ENCODE assay signal across 1 cellular context in the genomic region with DNA sequence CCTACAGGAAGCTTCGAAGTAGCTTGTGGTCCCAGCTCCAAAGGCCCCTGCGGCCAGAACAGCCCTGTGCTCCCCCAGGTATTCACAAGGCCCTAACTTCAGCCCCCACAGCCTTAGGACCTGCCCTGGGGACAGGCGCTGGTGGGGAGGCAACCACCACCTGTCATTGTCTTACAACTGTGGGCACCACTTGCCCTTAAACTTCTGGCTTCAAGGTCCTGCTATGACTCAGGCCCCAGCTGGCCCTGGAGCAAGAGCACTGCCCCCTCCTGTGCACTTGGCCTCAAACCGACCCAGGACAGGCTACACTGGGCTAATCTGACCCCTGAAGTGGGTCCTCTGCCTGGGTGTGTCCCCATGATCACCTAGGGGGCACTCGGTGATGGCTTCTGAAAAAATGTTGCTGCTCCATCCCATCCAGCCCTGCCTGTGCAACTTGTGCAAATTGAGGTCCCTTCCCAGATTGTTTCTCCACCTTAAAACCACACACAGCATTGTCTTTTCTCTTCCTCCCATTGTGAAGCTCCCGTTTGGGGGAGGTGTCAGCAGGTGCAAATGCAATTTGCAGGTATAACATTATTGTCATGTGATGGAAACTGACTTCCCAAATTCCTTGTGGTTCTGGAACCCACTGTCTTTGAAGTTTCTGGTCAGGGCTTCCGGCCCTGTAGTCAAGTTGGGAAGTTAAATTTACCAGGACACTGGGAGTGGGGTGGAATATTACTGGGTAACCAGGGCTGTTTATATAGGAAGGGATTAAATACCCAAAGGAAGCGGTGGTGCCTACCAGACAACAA.
A peak's percentile ranks its signal among the peaks of the same experiment; 100 is the strongest.
TF ChIP-seq lines count a peak whose summit lies in the region.

No MANE protein-coding gene starts in this region.

TF ChIP-seq in GM12878, 131 proteins besides CTCF, POLR2A, EP300 and RAD21 (continued from another document):
- TF ChIP-seq ZNF24 (IDR thresholded peaks at IDR 0.05) (no peak), POLR2AphosphoS2 (IDR thresholded peaks at IDR 0.05; ENCODE audit: low read depth, low read length) (0 out of 2 replicates have a peak, but pooled peaks have one; percentile 5), TCF3 (IDR thresholded peaks at IDR 0.05; ENCODE audit: borderline replicate concordance, insufficient read depth, low read depth, low read length) (peak; percentile 80; the same call in 1 of the 2 replicates), NFYA (IDR thresholded peaks at IDR 0.05; ENCODE audit: borderline replicate concordance, low read depth, low read length) (no peak), NR2F1 (conservative IDR thresholded peaks at IDR 0.05) (peak; percentile 60; the same call in 1 of the 2 replicates), ZNF384 (IDR thresholded peaks at IDR 0.05; ENCODE audit: borderline replicate concordance, low read depth, low read length) (no peak), RUNX3 (IDR thresholded peaks at IDR 0.05; ENCODE audit: low read length) (no peak), SREBF1 (IDR thresholded peaks at IDR 0.05; ENCODE audit: low read length) (no peak), NR2C2 (IDR thresholded peaks at IDR 0.05; ENCODE audit: borderline replicate concordance, control insufficient read depth, insufficient read length, low read depth) (no peak), ZNF217 (IDR thresholded peaks at IDR 0.05) (no peak), FOXK2 (IDR thresholded peaks at IDR 0.05) (no peak), NFIC (IDR thresholded peaks at IDR 0.05; ENCODE audit: low read depth, low read length) (no peak), PML (IDR thresholded peaks at IDR 0.05; ENCODE audit: low read length) (no peak), SRF (IDR thresholded peaks at IDR 0.05; ENCODE audit: low read depth in 2 of 2, low read length in 2 of 2) (no peak), TBL1XR1 (IDR thresholded peaks at IDR 0.05; ENCODE audit: low read depth, low read length) (no peak), NBN (IDR thresholded peaks at IDR 0.05) (0 out of 2 replicates have a peak, but pooled peaks have one; percentile 47), BRCA1 (IDR thresholded peaks at IDR 0.05; ENCODE audit: low read depth, low read length) (no peak), ZBED1 (IDR thresholded peaks at IDR 0.05; ENCODE audit: borderline replicate concordance) (no peak), RB1 (IDR thresholded peaks at IDR 0.05; ENCODE audit: borderline replicate concordance) (no peak), ZSCAN29 (IDR thresholded peaks at IDR 0.05) (no peak), TCF12 (IDR thresholded peaks at IDR 0.05; ENCODE audit: low read depth, low read length) (peak; percentile 91), FOXM1 (IDR thresholded peaks at IDR 0.05; ENCODE audit: low read depth, low read length) (no peak), CHD4 (IDR thresholded peaks at IDR 0.05) (no peak), NR2C1 (IDR thresholded peaks at IDR 0.05) (no peak), GATAD2B (conservative IDR thresholded peaks at IDR 0.05; ENCODE audit: low read depth) (0 out of 2 replicates have a peak, but pooled peaks have one; percentile 35), ZNF622 (IDR thresholded peaks at IDR 0.05) (no peak), ZZZ3 (IDR thresholded peaks at IDR 0.05; ENCODE audit: control insufficient read depth, insufficient read length, low read depth) (no peak), STAT3 (IDR thresholded peaks at IDR 0.05; ENCODE audit: low read depth, low read length) (no peak), ZNF274 (IDR thresholded peaks at IDR 0.05; ENCODE audit: insufficient read depth, insufficient read length) (no peak), ESRRA (IDR thresholded peaks at IDR 0.05; ENCODE audit: low read length) (no peak), KDM1A (IDR thresholded peaks at IDR 0.05; ENCODE audit: borderline replicate concordance) (no peak), MYB (IDR thresholded peaks at IDR 0.05; ENCODE audit: borderline replicate concordance, low read depth, low read length) (no peak), BACH1 (IDR thresholded peaks at IDR 0.05; ENCODE audit: borderline replicate concordance) (no peak), TARDBP (IDR thresholded peaks at IDR 0.05; ENCODE audit: borderline replicate concordance) (no peak)
- TF ChIP-seq, protein P1, sequence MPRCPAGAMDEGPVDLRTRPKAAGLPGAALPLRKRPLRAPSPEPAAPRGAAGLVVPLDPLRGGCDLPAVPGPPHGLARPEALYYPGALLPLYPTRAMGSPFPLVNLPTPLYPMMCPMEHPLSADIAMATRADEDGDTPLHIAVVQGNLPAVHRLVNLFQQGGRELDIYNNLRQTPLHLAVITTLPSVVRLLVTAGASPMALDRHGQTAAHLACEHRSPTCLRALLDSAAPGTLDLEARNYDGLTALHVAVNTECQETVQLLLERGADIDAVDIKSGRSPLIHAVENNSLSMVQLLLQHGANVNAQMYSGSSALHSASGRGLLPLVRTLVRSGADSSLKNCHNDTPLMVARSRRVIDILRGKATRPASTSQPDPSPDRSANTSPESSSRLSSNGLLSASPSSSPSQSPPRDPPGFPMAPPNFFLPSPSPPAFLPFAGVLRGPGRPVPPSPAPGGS (IDR thresholded peaks at IDR 0.05; ENCODE audit: borderline replicate concordance, insufficient read depth, low read depth, low read length, poor library complexity, severe bottlenecking), result no peak
- TF ChIP-seq, protein P2, sequence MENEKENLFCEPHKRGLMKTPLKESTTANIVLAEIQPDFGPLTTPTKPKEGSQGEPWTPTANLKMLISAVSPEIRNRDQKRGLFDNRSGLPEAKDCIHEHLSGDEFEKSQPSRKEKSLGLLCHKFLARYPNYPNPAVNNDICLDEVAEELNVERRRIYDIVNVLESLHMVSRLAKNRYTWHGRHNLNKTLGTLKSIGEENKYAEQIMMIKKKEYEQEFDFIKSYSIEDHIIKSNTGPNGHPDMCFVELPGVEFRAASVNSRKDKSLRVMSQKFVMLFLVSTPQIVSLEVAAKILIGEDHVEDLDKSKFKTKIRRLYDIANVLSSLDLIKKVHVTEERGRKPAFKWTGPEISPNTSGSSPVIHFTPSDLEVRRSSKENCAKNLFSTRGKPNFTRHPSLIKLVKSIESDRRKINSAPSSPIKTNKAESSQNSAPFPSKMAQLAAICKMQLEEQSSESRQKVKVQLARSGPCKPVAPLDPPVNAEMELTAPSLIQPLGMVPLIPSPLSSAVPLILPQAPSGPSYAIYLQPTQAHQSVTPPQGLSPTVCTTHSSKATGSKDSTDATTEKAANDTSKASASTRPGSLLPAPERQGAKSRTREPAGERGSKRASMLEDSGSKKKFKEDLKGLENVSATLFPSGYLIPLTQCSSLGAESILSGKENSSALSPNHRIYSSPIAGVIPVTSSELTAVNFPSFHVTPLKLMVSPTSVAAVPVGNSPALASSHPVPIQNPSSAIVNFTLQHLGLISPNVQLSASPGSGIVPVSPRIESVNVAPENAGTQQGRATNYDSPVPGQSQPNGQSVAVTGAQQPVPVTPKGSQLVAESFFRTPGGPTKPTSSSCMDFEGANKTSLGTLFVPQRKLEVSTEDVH (IDR thresholded peaks at IDR 0.05; ENCODE audit: low read depth, partially characterized antibody), result no peak
- TF ChIP-seq, protein P3, sequence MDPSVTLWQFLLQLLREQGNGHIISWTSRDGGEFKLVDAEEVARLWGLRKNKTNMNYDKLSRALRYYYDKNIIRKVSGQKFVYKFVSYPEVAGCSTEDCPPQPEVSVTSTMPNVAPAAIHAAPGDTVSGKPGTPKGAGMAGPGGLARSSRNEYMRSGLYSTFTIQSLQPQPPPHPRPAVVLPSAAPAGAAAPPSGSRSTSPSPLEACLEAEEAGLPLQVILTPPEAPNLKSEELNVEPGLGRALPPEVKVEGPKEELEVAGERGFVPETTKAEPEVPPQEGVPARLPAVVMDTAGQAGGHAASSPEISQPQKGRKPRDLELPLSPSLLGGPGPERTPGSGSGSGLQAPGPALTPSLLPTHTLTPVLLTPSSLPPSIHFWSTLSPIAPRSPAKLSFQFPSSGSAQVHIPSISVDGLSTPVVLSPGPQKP (IDR thresholded peaks at IDR 0.05; ENCODE audit: low read depth, low read length), result no peak
- TF ChIP-seq, protein P4, sequence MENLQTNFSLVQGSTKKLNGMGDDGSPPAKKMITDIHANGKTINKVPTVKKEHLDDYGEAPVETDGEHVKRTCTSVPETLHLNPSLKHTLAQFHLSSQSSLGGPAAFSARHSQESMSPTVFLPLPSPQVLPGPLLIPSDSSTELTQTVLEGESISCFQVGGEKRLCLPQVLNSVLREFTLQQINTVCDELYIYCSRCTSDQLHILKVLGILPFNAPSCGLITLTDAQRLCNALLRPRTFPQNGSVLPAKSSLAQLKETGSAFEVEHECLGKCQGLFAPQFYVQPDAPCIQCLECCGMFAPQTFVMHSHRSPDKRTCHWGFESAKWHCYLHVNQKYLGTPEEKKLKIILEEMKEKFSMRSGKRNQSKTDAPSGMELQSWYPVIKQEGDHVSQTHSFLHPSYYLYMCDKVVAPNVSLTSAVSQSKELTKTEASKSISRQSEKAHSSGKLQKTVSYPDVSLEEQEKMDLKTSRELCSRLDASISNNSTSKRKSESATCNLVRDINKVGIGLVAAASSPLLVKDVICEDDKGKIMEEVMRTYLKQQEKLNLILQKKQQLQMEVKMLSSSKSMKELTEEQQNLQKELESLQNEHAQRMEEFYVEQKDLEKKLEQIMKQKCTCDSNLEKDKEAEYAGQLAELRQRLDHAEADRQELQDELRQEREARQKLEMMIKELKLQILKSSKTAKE (IDR thresholded peaks at IDR 0.05; ENCODE audit: low read depth, poor library complexity, severe bottlenecking), result no peak
- TF ChIP-seq, protein P5, sequence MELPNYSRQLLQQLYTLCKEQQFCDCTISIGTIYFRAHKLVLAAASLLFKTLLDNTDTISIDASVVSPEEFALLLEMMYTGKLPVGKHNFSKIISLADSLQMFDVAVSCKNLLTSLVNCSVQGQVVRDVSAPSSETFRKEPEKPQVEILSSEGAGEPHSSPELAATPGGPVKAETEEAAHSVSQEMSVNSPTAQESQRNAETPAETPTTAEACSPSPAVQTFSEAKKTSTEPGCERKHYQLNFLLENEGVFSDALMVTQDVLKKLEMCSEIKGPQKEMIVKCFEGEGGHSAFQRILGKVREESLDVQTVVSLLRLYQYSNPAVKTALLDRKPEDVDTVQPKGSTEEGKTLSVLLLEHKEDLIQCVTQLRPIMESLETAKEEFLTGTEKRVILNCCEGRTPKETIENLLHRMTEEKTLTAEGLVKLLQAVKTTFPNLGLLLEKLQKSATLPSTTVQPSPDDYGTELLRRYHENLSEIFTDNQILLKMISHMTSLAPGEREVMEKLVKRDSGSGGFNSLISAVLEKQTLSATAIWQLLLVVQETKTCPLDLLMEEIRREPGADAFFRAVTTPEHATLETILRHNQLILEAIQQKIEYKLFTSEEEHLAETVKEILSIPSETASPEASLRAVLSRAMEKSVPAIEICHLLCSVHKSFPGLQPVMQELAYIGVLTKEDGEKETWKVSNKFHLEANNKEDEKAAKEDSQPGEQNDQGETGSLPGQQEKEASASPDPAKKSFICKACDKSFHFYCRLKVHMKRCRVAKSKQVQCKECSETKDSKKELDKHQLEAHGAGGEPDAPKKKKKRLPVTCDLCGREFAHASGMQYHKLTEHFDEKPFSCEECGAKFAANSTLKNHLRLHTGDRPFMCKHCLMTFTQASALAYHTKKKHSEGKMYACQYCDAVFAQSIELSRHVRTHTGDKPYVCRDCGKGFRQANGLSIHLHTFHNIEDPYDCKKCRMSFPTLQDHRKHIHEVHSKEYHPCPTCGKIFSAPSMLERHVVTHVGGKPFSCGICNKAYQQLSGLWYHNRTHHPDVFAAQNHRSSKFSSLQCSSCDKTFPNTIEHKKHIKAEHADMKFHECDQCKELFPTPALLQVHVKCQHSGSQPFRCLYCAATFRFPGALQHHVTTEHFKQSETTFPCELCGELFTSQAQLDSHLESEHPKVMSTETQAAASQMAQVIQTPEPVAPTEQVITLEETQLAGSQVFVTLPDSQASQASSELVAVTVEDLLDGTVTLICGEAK (IDR thresholded peaks at IDR 0.05; ENCODE audit: borderline replicate concordance), result no peak
